8 cellular contexts compared by ENCODE assay signal in genomic region chr2:11582526-11583202, GRCh38. TPM values are rescaled to one million over a fixed set of nuclear protein-coding genes. Genes with fewer than 3 reads are reported as not detected.
DNase-seq lines count a peak whose midpoint lies in the region; ATAC-seq and TF ChIP-seq lines count a peak whose summit lies in the region.

No MANE protein-coding gene starts in this region.

- H3K4me1 ChIP-seq in lower lobe of right lung = peaks cover 9% of the 10 kb centered on the region

- H3K9me3 ChIP-seq in lower lobe of right lung = no peaks in the 10 kb centered on the region

- H3K4me3 ChIP-seq in H7 (ENCODE audit: insufficient read depth, low read depth, low read length) (no peak overlapping the region), lower lobe of right lung (no peak overlapping the region)

- no peak overlapping the region for H3K27ac ChIP-seq in lower lobe of right lung

- ATAC-seq in lower lobe of right lung = peak; percentile 59 to 68
- no peak for ATAC-seq in GM18520 (IDR thresholded peaks at IDR 0.05; ENCODE audit: unreplicated experiment)

- peak; percentile 78 for TF ChIP-seq CTCF in lower lobe of right lung (IDR thresholded peaks at IDR 0.05)

- peaks cover 4% of the 10 kb centered on the region for H3K36me3 ChIP-seq in H7 (replicated peaks; ENCODE audit: control insufficient read depth, insufficient read depth, low read length)
- no peaks in the 10 kb centered on the region for H3K36me3 ChIP-seq in lower lobe of right lung

- peak in 11 of 14 donors; percentile 10 to 73 (median 49) for DNase-seq in C1 segment of cervical spinal cord (lab: John Stamatoyannopoulos, UW)
- peak; percentile 88 for DNase-seq in H7
- peak; percentile 61 for DNase-seq in NCI-H460 (ENCODE audit: extremely low read depth, low read depth)
- DNase-seq in activated CD4-positive, alpha-beta T cell treated with anti-CD3 and anti-CD28 coated beads for 4 hours = peak; percentile 23 to 55
- DNase-seq in dedifferentiated amniotic fluid mesenchymal stem cell (ENCODE audit: extremely low spot score) = peak; percentile 17
- DNase-seq in lower lobe of right lung = no peak
- DNase-seq in stimulated activated CD8-positive, alpha-beta memory T cell treated with anti-CD3 and anti-CD28 coated beads, Interleukin-12 subunit alpha, Interleukin-12 subunit beta, amount 100 ng/mL, for 4 hours (ENCODE audit: low read depth) = peak; percentile 7

- H3K27me3 ChIP-seq in H7 (ENCODE audit: control insufficient read depth, insufficient read depth, low read length) = no peaks in the 10 kb centered on the region
- no peaks in the 10 kb centered on the region for H3K27me3 ChIP-seq in lower lobe of right lung (ENCODE audit: low read depth)

- intact Hi-C loops in lower lobe of right lung (cut with DNase I) = no loop called here

RNA-seq across cellular contexts. Expression of gene GREB1, which starts 48.8 kb away (rescaled TPM):
- total RNA-seq in H7 (2014; rRNA removed; shearing (Covaris generic)) = 16.9 and 17.3 TPM in 2 replicates
- total RNA-seq in NCI-H460 (2014; rRNA removed; shearing (Covaris generic)) = 1.8 and 2.4 TPM in 2 replicates
- polyA plus RNA-seq in NCI-H460 (2014; cell fraction: nucleus; rRNA removed) = 0.26 and 0.85 TPM in 2 replicates
- total RNA-seq in lower lobe of right lung = 2.3 TPM
